In the genomic region with DNA sequence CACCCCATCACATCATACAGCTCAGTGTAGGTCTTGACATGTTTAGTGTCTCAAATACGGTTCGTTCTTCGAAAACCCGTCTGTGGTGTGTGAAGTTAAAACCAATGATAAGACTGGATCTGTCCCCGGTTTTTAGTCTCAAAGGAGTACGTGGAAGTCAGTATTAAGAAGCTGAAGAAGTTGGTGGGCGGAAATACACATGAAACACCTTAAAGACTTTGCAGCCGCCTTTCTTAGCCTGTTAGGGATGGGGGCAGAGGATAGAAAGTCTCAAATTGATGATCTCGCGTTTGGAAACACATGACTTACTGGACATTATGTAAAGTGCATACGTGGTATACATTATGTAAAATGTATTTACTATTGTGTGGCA, we compare ENCODE assay signal across 8 cellular contexts. TPM values are rescaled to one million over a fixed set of nuclear protein-coding genes. Genes with fewer than 3 reads are reported as not detected.
DNase-seq lines count a peak whose midpoint lies in the region; ATAC-seq, FAIRE-seq and TF ChIP-seq lines count a peak whose summit lies in the region.

No MANE protein-coding gene starts in this region.

- no peak for TF ChIP-seq CTCF in kidney (IDR thresholded peaks at IDR 0.05; ENCODE audit: borderline replicate concordance, extremely low read depth, insufficient read depth)
- TF ChIP-seq CTCF in thoracic aorta (IDR thresholded peaks at IDR 0.05), result no peak

- no peak for ATAC-seq in thoracic aorta (ENCODE audit: insufficient number of reproducible peaks, low FRiP score, low read depth)
- ATAC-seq in GM21515 (IDR thresholded peaks at IDR 0.05; ENCODE audit: unreplicated experiment), result no peak

- H3K9me3 Mint-ChIP-seq in activated CD4-positive, alpha-beta T cell treated with anti-CD3 and anti-CD28 coated beads, Interleukin-2, amount 10 ng/mL, durations not matched to agents 24 days and 14 days, result no peaks in the 10 kb centered on the region
- H3K9me3 Mint-ChIP-seq in activated naive CD8-positive, alpha-beta T cell treated with anti-CD3 and anti-CD28 coated beads for 36 hours, result no peaks in the 10 kb centered on the region

- H3K27me3 Mint-ChIP-seq in activated CD4-positive, alpha-beta T cell treated with anti-CD3 and anti-CD28 coated beads, Interleukin-2, amount 10 ng/mL, durations not matched to agents 24 days and 14 days, result no peaks in the 10 kb centered on the region
- H3K27me3 Mint-ChIP-seq in activated naive CD8-positive, alpha-beta T cell treated with anti-CD3 and anti-CD28 coated beads for 36 hours, result no peaks in the 10 kb centered on the region

- peak overlapping the region; percentile 94 for H3K27ac Mint-ChIP-seq in activated CD4-positive, alpha-beta T cell treated with anti-CD3 and anti-CD28 coated beads, Interleukin-2, amount 10 ng/mL, durations not matched to agents 24 days and 14 days
- H3K27ac Mint-ChIP-seq in activated naive CD8-positive, alpha-beta T cell treated with anti-CD3 and anti-CD28 coated beads for 36 hours, result peak overlapping the region; percentile 90

- intact Hi-C loops in activated CD4-positive, alpha-beta T cell treated with anti-CD3 and anti-CD28 coated beads, Interleukin-2, amount 10 ng/mL, durations not matched to agents 24 days and 14 days (cut with micrococcal nuclease), result loop anchor here (2.0 to 5.0 kb wide), 3 partner anchors 251 to 691 kb away; partner anchors contain the start of genes MAP4K4, PDCL3 and RPL31
- intact Hi-C loops in kidney (cut with DNase I), result no loop called here

- no peaks in the 10 kb centered on the region for H3K27me3 ChIP-seq in thoracic aorta (replicated peaks; ENCODE audit: insufficient read depth)

- H3K36me3 ChIP-seq in kidney (ENCODE audit: control insufficient read depth in 1 of 2, insufficient read depth in 2 of 2, low read length in 2 of 2) (peaks cover 0 to under 1% of the 10 kb centered on the region in 2 donors), thoracic aorta (peaks cover 4% of the 10 kb centered on the region)

- peak overlapping the region; percentile 93 for H3K4me3 Mint-ChIP-seq in activated CD4-positive, alpha-beta T cell treated with anti-CD3 and anti-CD28 coated beads, Interleukin-2, amount 10 ng/mL, durations not matched to agents 24 days and 14 days
- peak overlapping the region; percentile 93 for H3K4me3 Mint-ChIP-seq in activated naive CD8-positive, alpha-beta T cell treated with anti-CD3 and anti-CD28 coated beads for 36 hours

- H3K4me1 ChIP-seq in kidney (ENCODE audit: control insufficient read depth in 1 of 2, insufficient read depth in 1 of 2, low read depth in 1 of 2, low read length in 2 of 2), result peaks cover 12 to 13% of the 10 kb centered on the region in 2 donors
- H3K4me1 ChIP-seq in thoracic aorta (ENCODE audit: control insufficient read depth in 1 of 2, low read depth in 2 of 2), result peaks cover 21 to 29% of the 10 kb centered on the region in 2 donors

- H3K9me3 ChIP-seq in kidney (ENCODE audit: control insufficient read depth in 1 of 2, low read length in 2 of 2) (no peaks in the 10 kb centered on the region), thoracic aorta (no peaks in the 10 kb centered on the region)

- peak overlapping the region; percentile 89 to 99 for H3K9ac ChIP-seq in kidney (ENCODE audit: low read length in 2 of 2)

- no peak overlapping the region for H3K27ac ChIP-seq in kidney (ENCODE audit: low read depth in 2 of 2, low read length in 2 of 2)
- H3K27ac ChIP-seq in thoracic aorta, result peak overlapping the region in 1 of 2 donors; percentile 4

- no peak for FAIRE-seq in kidney (lab: Jason Lieb, UNC)

- DNase-seq in activated CD4-positive, alpha-beta T cell treated with anti-CD3 and anti-CD28 coated beads, Interleukin-2, amount 10 ng/mL, durations not matched to agents 24 days and 14 days, result no peak
- DNase-seq in activated CD4-positive, alpha-beta T cell treated with anti-CD3 and anti-CD28 coated beads for 1 hour, result no peak
- DNase-seq in activated naive CD8-positive, alpha-beta T cell treated with anti-CD3 and anti-CD28 coated beads for 36 hours, result no peak
- DNase-seq in kidney, result no peak
- DNase-seq in thoracic aorta (ENCODE audit: low spot score), result no peak
- DNase-seq in NCI-H146 (lab: John Stamatoyannopoulos, UW), result no peak
- no peak for DNase-seq in stimulated activated CD8-positive, alpha-beta memory T cell treated with anti-CD3 and anti-CD28 coated beads, Interleukin-4, amount 100 ng/mL, for 48 hours

- H3K4me3 ChIP-seq in kidney (ENCODE audit: low read length in 2 of 2) (peak overlapping the region; percentile 97 to 98), thoracic aorta (peak overlapping the region; percentile 86)

- H3K4me1 Mint-ChIP-seq in activated CD4-positive, alpha-beta T cell treated with anti-CD3 and anti-CD28 coated beads, Interleukin-2, amount 10 ng/mL, durations not matched to agents 24 days and 14 days, result peaks cover 46% of the 10 kb centered on the region
- peaks cover 38% of the 10 kb centered on the region for H3K4me1 Mint-ChIP-seq in activated naive CD8-positive, alpha-beta T cell treated with anti-CD3 and anti-CD28 coated beads for 36 hours

- peaks cover 34% of the 10 kb centered on the region for H3K36me3 Mint-ChIP-seq in activated CD4-positive, alpha-beta T cell treated with anti-CD3 and anti-CD28 coated beads, Interleukin-2, amount 10 ng/mL, durations not matched to agents 24 days and 14 days (ENCODE audit: low read depth)
- H3K36me3 Mint-ChIP-seq in activated naive CD8-positive, alpha-beta T cell treated with anti-CD3 and anti-CD28 coated beads for 36 hours, result peaks cover 26% of the 10 kb centered on the region

RNA-seq across cellular contexts. Expression of gene CNOT11, which starts 1.0 kb away (rescaled TPM):
- total RNA-seq in activated CD4-positive, alpha-beta T cell treated with anti-CD3 and anti-CD28 coated beads, Interleukin-2, amount 10 ng/mL, durations not matched to agents 24 days and 14 days, result 65.0 and 69.6 TPM in 2 replicates
- 10 to 100 TPM; 60.7 to 64.7 TPM for total RNA-seq in activated naive CD8-positive, alpha-beta T cell treated with anti-CD3 and anti-CD28 coated beads for 36 hours
- total RNA-seq in kidney (45.7 TPM), thoracic aorta (10 to 100 TPM; 27.8 to 34.2 TPM)
- polyA plus RNA-seq in kidney (ENCODE audit: insufficient read depth, low read depth, low replicate concordance), result 28.4 TPM

RNA-seq across cellular contexts. Expression of gene RNF149, which starts 54.8 kb away (rescaled TPM):
- 40.3 and 40.7 TPM in 2 replicates for total RNA-seq in activated CD4-positive, alpha-beta T cell treated with anti-CD3 and anti-CD28 coated beads, Interleukin-2, amount 10 ng/mL, durations not matched to agents 24 days and 14 days
- 10 to 100 TPM; 38.7 to 39.4 TPM for total RNA-seq in activated naive CD8-positive, alpha-beta T cell treated with anti-CD3 and anti-CD28 coated beads for 36 hours
- total RNA-seq in kidney, result 75.8 TPM
- 30.1 TPM for polyA plus RNA-seq in kidney (ENCODE audit: insufficient read depth, low read depth, low replicate concordance)
- total RNA-seq in thoracic aorta, result 100 to 1,000 TPM; 106 to 152 TPM
